In the genomic region with DNA sequence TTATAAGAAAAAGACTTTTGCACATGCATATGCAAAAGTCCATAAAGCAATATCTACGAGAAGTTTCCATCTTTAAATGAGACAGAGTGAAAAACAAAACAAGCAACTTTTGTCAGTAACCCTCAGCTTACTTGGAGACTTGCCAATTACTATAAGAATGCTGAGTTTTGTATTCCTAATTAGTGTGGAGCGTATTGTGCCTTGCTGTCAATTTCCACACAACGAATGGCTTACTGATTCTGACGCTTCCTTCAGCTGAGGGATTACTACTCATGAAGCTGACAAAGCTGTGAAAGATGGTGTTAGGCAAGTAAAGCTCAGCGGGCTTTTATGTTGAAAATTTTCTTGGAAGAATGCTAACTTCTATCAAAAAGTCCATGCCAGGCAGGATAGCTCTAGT, we compare ENCODE assay signal across 15 cellular contexts.
DNase-seq lines count a peak whose midpoint lies in the region; ATAC-seq, FAIRE-seq and TF ChIP-seq lines count a peak whose summit lies in the region.
"Had no signal": no experiment of that assay in that cellular context is flagged by ENCODE, and none has a peak within 500 bp of the region (broad histone marks: within the 10 kb centered on the region; RNA-seq: fewer than 3 reads in every experiment).

No MANE protein-coding gene starts in this region.

- no peak overlapping the region for H3K9ac ChIP-seq in HepG2 (ENCODE audit: insufficient read depth, low read depth, low read length)

- intact Hi-C loops in activated CD4-positive, alpha-beta memory T cell treated with anti-CD3 and anti-CD28 coated beads for 36 hours (cut with micrococcal nuclease), result no loop called here
- intact Hi-C loops in HepG2 (cut with micrococcal nuclease; ENCODE audit: unreplicated experiment), result no loop called here

- CTCF ChIA-PET in activated CD4-positive, alpha-beta memory T cell treated with anti-CD3 and anti-CD28 coated beads for 36 hours (lab: Charles Lee), result no interaction called here
- CTCF ChIA-PET in HepG2 (lab: Yijun Ruan, JAX; ENCODE audit: low intra/inter-chr PET ratio, low total read pairs), result no interaction called here

- ATAC-seq in HepG2, result no peak
- ATAC-seq in HG03139 (IDR thresholded peaks at IDR 0.05; ENCODE audit: unreplicated experiment), result no peak
- ATAC-seq: PC-3 had no signal

- peaks cover 75% of the 10 kb centered on the region for H3K9me3 ChIP-seq in HepG2 (ENCODE audit: low read length)
- H3K9me3 ChIP-seq: Caco-2, HAP-1 had no signal

- POLR2A ChIA-PET in activated CD4-positive, alpha-beta memory T cell treated with anti-CD3 and anti-CD28 coated beads for 36 hours (lab: Charles Lee), result no interaction called here
- POLR2A ChIA-PET in HepG2 (lab: Yijun Ruan, JAX), result no interaction called here

- TF ChIP-seq POLR2A in HepG2 (IDR thresholded peaks at IDR 0.05; ENCODE audit: insufficient read depth in 1 of 2, low read depth in 2 of 2, low read length in 2 of 2), result no peak

- H3K4me3 ChIP-seq in HepG2 (replicated peaks in 1 of 3; ENCODE audit: insufficient read depth in 1 of 3, low read depth in 2 of 3, low read length in 3 of 3), result no peak overlapping the region
- H3K4me3 ChIP-seq: HAP-1 had no signal

- no peak for FAIRE-seq in HepG2 (lab: Jason Lieb, UNC)

- H3K36me3 ChIP-seq in HepG2 (replicated peaks in 1 of 2; ENCODE audit: control insufficient read depth in 1 of 2, insufficient read depth in 2 of 2, low read length in 2 of 2), result no peaks in the 10 kb centered on the region
- H3K36me3 ChIP-seq: HAP-1 had no signal

- no peak overlapping the region for H3K27ac Mint-ChIP-seq in activated CD4-positive, alpha-beta memory T cell treated with anti-CD3 and anti-CD28 coated beads for 36 hours
- H3K27ac Mint-ChIP-seq: CD14-positive monocyte had no signal

- no peaks in the 10 kb centered on the region for H3K4me1 Mint-ChIP-seq in activated CD4-positive, alpha-beta memory T cell treated with anti-CD3 and anti-CD28 coated beads for 36 hours (ENCODE audit: low read depth)
- H3K4me1 Mint-ChIP-seq: CD14-positive monocyte had no signal

- no peak overlapping the region for H2AFZ ChIP-seq in HepG2 (ENCODE audit: low read length)

- H3K27ac ChIP-seq in HepG2 (ENCODE audit: extremely low read length, insufficient read depth, low read length), result no peak overlapping the region

- DNase-seq in Ammon's horn (ENCODE audit: low spot score) (peak; percentile 17), RPMI8226 (peak; percentile 71), medulla oblongata (ENCODE audit: extremely low spot score) (peak; percentile 51), retina (peak; percentile 8), HepG2 (ENCODE audit: low spot score) (no peak)
- no peak for DNase-seq in activated CD4-positive, alpha-beta memory T cell treated with anti-CD3 and anti-CD28 coated beads for 36 hours
- DNase-seq in activated T-cell treated with anti-CD3 and anti-CD28 coated beads, Interleukin-2, amount 50 U/mL, for 1 hour, result no peak
- DNase-seq: Caco-2, Kasumi-1, NCI-H1930, NCI-H524 treated with DMSO at 0.1 percent for 48 hours, PC-3 had no signal

- in situ Hi-C loops in HepG2 (cut with HindIII; ENCODE audit: extremely low pct_ligation_motif_present, low pct_unique_long_range_greater_than_20kb), result no loop called here

- 9% methylated on average over 5 of the region's 5 CpGs for WGBS in HepG2 (ENCODE audit: low lambda C conversion rate)

- no peaks in the 10 kb centered on the region for H3K79me2 ChIP-seq in HepG2 (ENCODE audit: insufficient read depth, low read length)

- TF ChIP-seq EP300 in HepG2 (IDR thresholded peaks at IDR 0.05; ENCODE audit: low read depth in 2 of 2, low read length in 2 of 2) (no peak), HepG2 (CRISPR knock-in tag; IDR thresholded peaks at IDR 0.05; ENCODE audit: borderline replicate concordance) (no peak)

- no peaks in the 10 kb centered on the region for H4K20me1 ChIP-seq in HepG2 (ENCODE audit: insufficient read depth, low read length)

- no peaks in the 10 kb centered on the region for H3K4me1 ChIP-seq in HepG2 (ENCODE audit: insufficient read depth, low read length)
- H3K4me1 ChIP-seq: Caco-2, HAP-1 had no signal

- no peaks in the 10 kb centered on the region for H3K36me3 Mint-ChIP-seq in activated CD4-positive, alpha-beta memory T cell treated with anti-CD3 and anti-CD28 coated beads for 36 hours
- H3K36me3 Mint-ChIP-seq: CD14-positive monocyte had no signal

- no TSS peak for BruUV-seq in HepG2 (replicated peaks; lab: Mats Ljungman, UMichigan)

- H3K27me3 ChIP-seq in HepG2 (ENCODE audit: control insufficient read depth in 1 of 2, insufficient read depth in 2 of 2, low read length in 2 of 2), result no peaks in the 10 kb centered on the region

- peaks cover 4% of the 10 kb centered on the region for H3K9me3 Mint-ChIP-seq in activated CD4-positive, alpha-beta memory T cell treated with anti-CD3 and anti-CD28 coated beads for 36 hours

- no peaks in the 10 kb centered on the region for H3K27me3 Mint-ChIP-seq in activated CD4-positive, alpha-beta memory T cell treated with anti-CD3 and anti-CD28 coated beads for 36 hours

- no peak for TF ChIP-seq CTCF in HepG2 (CRISPR knock-in tag; IDR thresholded peaks at IDR 0.05)

- H3K4me3 Mint-ChIP-seq in activated CD4-positive, alpha-beta memory T cell treated with anti-CD3 and anti-CD28 coated beads for 36 hours, result no peak overlapping the region
- H3K4me3 Mint-ChIP-seq: CD14-positive monocyte had no signal

- no peak for TF ChIP-seq RAD21 in HepG2 (CRISPR knock-in tag; IDR thresholded peaks at IDR 0.05)

- H3K4me2 ChIP-seq in HepG2 (ENCODE audit: low read depth, low read length), result no peak overlapping the region

TF ChIP-seq in HepG2, 621 proteins besides CTCF, POLR2A, EP300 and RAD21:
- TF ChIP-seq, protein P1, sequence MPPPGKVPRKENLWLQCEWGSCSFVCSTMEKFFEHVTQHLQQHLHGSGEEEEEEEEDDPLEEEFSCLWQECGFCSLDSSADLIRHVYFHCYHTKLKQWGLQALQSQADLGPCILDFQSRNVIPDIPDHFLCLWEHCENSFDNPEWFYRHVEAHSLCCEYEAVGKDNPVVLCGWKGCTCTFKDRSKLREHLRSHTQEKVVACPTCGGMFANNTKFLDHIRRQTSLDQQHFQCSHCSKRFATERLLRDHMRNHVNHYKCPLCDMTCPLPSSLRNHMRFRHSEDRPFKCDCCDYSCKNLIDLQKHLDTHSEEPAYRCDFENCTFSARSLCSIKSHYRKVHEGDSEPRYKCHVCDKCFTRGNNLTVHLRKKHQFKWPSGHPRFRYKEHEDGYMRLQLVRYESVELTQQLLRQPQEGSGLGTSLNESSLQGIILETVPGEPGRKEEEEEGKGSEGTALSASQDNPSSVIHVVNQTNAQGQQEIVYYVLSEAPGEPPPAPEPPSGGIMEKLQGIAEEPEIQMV (CRISPR knock-in tag; IDR thresholded peaks at IDR 0.05; ENCODE audit: low read depth), result no peak
- TF ChIP-seq, protein P2, sequence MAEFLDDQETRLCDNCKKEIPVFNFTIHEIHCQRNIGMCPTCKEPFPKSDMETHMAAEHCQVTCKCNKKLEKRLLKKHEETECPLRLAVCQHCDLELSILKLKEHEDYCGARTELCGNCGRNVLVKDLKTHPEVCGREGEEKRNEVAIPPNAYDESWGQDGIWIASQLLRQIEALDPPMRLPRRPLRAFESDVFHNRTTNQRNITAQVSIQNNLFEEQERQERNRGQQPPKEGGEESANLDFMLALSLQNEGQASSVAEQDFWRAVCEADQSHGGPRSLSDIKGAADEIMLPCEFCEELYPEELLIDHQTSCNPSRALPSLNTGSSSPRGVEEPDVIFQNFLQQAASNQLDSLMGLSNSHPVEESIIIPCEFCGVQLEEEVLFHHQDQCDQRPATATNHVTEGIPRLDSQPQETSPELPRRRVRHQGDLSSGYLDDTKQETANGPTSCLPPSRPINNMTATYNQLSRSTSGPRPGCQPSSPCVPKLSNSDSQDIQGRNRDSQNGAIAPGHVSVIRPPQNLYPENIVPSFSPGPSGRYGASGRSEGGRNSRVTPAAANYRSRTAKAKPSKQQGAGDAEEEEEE (CRISPR knock-in tag; IDR thresholded peaks at IDR 0.05; ENCODE audit: borderline replicate concordance), result no peak

Comparison
In these comparisons a context has a peak if more than half of its experiments do, and no peak if none do; other contexts are left out.
1. DNase-seq: peak in Ammon's horn (single experiment), RPMI8226 (single experiment), medulla oblongata (single experiment) and retina (single experiment); none in activated CD4-positive, alpha-beta memory T cell treated with anti-CD3 and anti-CD28 coated beads for 36 hours (single experiment), HepG2 (single experiment) and activated T-cell treated with anti-CD3 and anti-CD28 coated beads, Interleukin-2, amount 50 U/mL, for 1 hour (single experiment).